8 cellular contexts compared by ENCODE assay signal in the genomic region with DNA sequence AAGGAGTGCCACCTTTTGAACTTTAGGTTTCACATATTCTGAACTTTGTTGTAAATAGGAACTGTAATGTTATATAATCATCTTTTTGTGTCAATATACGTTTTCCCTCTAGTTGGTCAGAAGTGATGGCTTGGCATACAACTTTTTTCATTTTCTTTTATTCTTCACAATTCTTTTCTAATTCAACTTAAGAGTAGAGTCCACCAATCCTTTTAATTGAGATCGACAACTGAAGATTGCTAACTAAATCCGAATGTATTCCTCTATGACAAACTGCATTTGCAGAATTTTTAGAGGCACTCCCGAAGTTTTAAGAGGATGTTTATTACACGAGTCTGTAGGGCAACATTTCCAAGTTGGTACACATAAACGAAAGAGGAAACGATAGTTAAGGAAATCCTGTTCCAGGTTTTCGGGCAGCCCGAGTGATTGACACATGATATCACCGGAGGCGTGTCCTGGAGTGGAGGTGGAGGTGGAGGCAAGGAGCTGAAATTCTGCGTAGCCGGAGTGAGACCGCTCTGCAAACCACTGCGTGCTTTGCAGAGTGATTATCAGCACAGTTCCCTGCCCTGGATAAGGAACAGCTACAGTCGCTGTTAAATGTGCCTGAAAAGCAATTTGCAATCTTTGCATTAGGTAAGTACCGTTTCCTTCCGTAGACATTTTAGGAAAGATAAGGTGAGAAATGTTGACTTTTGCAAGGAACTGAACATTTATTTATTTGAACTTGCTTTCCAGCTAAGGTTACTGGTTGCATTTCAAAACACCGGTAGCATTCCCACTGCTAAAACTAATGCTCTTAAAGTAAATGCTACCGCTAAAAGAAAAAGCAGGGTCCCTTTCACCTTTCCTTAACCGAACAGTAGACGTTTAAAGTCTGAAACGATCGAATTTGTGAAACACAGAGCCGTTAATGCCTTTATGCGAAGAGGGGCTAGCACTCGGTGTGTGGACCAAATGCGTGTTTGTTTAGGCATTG. TPM values are rescaled to one million over a fixed set of nuclear protein-coding genes. Genes with fewer than 3 reads are reported as not detected.
DNase-seq lines count a peak whose midpoint lies in the region; ATAC-seq, FAIRE-seq and TF ChIP-seq lines count a peak whose summit lies in the region.

A gene with protein sequence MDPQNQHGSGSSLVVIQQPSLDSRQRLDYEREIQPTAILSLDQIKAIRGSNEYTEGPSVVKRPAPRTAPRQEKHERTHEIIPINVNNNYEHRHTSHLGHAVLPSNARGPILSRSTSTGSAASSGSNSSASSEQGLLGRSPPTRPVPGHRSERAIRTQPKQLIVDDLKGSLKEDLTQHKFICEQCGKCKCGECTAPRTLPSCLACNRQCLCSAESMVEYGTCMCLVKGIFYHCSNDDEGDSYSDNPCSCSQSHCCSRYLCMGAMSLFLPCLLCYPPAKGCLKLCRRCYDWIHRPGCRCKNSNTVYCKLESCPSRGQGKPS (plus strand): TSS at position 502 of the 982 bp plus-strand sequence. CDS start 4,797 bp downstream, outside the sequence.

- peaks cover 9% of the 10 kb centered on the region for H3K27me3 Mint-ChIP-seq in T-helper 1 cell treated with Interleukin-12 subunit alpha and Interleukin-12 subunit beta and Interleukin-4 antibody, amounts not matched to agents 30 μg/mL and 1 μg/mL, for 36 hours (ENCODE audit: low read depth)

- H3K4me3 Mint-ChIP-seq in T-helper 1 cell treated with Interleukin-12 subunit alpha and Interleukin-12 subunit beta and Interleukin-4 antibody, amounts not matched to agents 30 μg/mL and 1 μg/mL, for 36 hours: peak within 1 kb of the TSS; percentile 89

- intact Hi-C loops in left ventricle myocardium inferior (cut with micrococcal nuclease): loop anchor here (10.0 kb wide), 1 partner anchor 272 kb away; no protein-coding TSS in a partner anchor
- intact Hi-C loops in posterior cingulate gyrus (cut with DNase I): loop anchor here (5.0 to 10.0 kb wide), 3 partner anchors 111 to 718 kb away; no protein-coding TSS in a partner anchor

- peak within 1 kb of the TSS; percentile 87 for H3K4me3 ChIP-seq in left ventricle myocardium inferior

- peaks cover 57% of the 10 kb centered on the region for H3K4me1 ChIP-seq in left ventricle myocardium inferior

- ATAC-seq in HG02870 (IDR thresholded peaks at IDR 0.05; ENCODE audit: unreplicated experiment): peak; percentile 49

- H3K9me3 Mint-ChIP-seq in T-helper 1 cell treated with Interleukin-12 subunit alpha and Interleukin-12 subunit beta and Interleukin-4 antibody, amounts not matched to agents 30 μg/mL and 1 μg/mL, for 36 hours: no peaks in the 10 kb centered on the region

- no peaks in the 10 kb centered on the region for H3K27me3 ChIP-seq in left ventricle myocardium inferior (ENCODE audit: low read depth)

- no peaks in the 10 kb centered on the region for H3K9me3 ChIP-seq in left ventricle myocardium inferior (replicated peaks)

- TF ChIP-seq POLR2A in GM12892 (IDR thresholded peaks at IDR 0.05; ENCODE audit: low read depth, low read length): no peak

- H3K36me3 ChIP-seq in left ventricle myocardium inferior: peaks cover 18% of the 10 kb centered on the region

- TF ChIP-seq CTCF in left ventricle myocardium inferior (IDR thresholded peaks at IDR 0.05; ENCODE audit: borderline replicate concordance): no peak

- peak within 1 kb of the TSS; percentile 95 for H3K27ac ChIP-seq in left ventricle myocardium inferior (replicated peaks)

- DNase-seq in GM12892 (ENCODE audit: insufficient read length) (peak; percentile 17), NCI-H1694 (lab: John Stamatoyannopoulos, UW) (peak; percentile 30), amygdala (lab: John Stamatoyannopoulos, UW) (peak in 54 of 56 donors; percentile 12 to 86 (median 62)), left ventricle myocardium inferior (peak; percentile 86), posterior cingulate gyrus (peak; percentile 56 to 95 (median 78)), ureter (ENCODE audit: low spot score) (peak; percentile 95)

- FAIRE-seq in GM12892 (lab: Jason Lieb, UNC): peak; percentile 94

- peaks cover 30% of the 10 kb centered on the region for H3K4me1 Mint-ChIP-seq in T-helper 1 cell treated with Interleukin-12 subunit alpha and Interleukin-12 subunit beta and Interleukin-4 antibody, amounts not matched to agents 30 μg/mL and 1 μg/mL, for 36 hours (ENCODE audit: low read depth)

- peaks cover 11% of the 10 kb centered on the region for H3K36me3 Mint-ChIP-seq in T-helper 1 cell treated with Interleukin-12 subunit alpha and Interleukin-12 subunit beta and Interleukin-4 antibody, amounts not matched to agents 30 μg/mL and 1 μg/mL, for 36 hours (ENCODE audit: low read depth)

- peak within 1 kb of the TSS; percentile 69 for H3K27ac Mint-ChIP-seq in T-helper 1 cell treated with Interleukin-12 subunit alpha and Interleukin-12 subunit beta and Interleukin-4 antibody, amounts not matched to agents 30 μg/mL and 1 μg/mL, for 36 hours

RNA-seq across cellular contexts. Expression of the gene that starts here (rescaled TPM):
- 1.1 TPM for polyA plus RNA-seq in GM12892 (2012; ENCODE audit: missing spikeins)
- total RNA-seq in left ventricle myocardium inferior: 39.7 TPM
- total RNA-seq in ureter: 197 TPM

Comparison
In these comparisons a context has a peak if more than half of its experiments do, and no peak if none do; other contexts are left out.
1. Peak in every context shown above with its lines: DNase-seq, ATAC-seq, H3K4me3 ChIP-seq and H3K27ac ChIP-seq.
2. DNase-seq: peak in every context shown above with its lines; median percentile 95 in ureter; 86 in left ventricle myocardium inferior; 78 in posterior cingulate gyrus; 62 in amygdala; 30 in NCI-H1694; 17 in GM12892.